In the genomic region with DNA sequence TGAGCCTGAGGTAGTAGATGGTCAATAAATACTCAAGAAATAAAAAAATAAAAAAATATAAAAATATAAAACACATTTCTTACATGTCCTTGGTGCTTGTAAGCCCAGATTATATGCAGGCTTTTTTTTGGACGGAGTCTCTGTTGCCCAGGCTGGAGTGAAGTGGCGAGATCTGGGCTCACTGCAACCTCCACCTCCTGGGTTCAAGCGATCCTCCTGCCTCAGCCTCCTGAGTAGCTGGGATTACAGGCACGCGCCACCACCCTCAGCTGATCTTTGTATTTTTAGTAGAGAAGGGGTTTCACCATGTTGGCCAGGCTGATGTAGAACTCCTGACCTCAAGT, we compare ENCODE assay signal across 8 cellular contexts. TPM values are rescaled to one million over a fixed set of nuclear protein-coding genes. Genes with fewer than 3 reads are reported as not detected.
DNase-seq lines count a peak whose midpoint lies in the region; ATAC-seq, FAIRE-seq and TF ChIP-seq lines count a peak whose summit lies in the region.
"Not testable (repeated sequence)": the region's sequence is repeated elsewhere in the genome, so short reads cannot be mapped to it uniquely, and the experiment has no call there.

No MANE protein-coding gene starts in this region.

- peaks cover 22% of the 10 kb centered on the region for H3K4me1 ChIP-seq in foreskin keratinocyte
- H3K4me1 ChIP-seq in sigmoid colon: peaks cover 0 to 39% (median 33%) of the 10 kb centered on the region in 4 donors
- H3K4me1 ChIP-seq in uterus: not testable (repeated sequence)

- peak overlapping the region; percentile 95 for H3K27ac ChIP-seq in foreskin keratinocyte
- peak overlapping the region; percentile 95 to 99 (median 98) for H3K27ac ChIP-seq in sigmoid colon
- H3K27ac ChIP-seq in uterus: peak overlapping the region; percentile 98 to 99

- intact Hi-C loops in sigmoid colon (cut with DNase I): loop anchor here (2.0 to 10.0 kb wide), 3 partner anchors 15 to 303 kb away; a partner anchor contains a TSS
- intact Hi-C loops in uterus (cut with DNase I; ENCODE audit: low total_unique reads): not testable (repeated sequence)

- CTCF ChIA-PET in activated CD8-positive, alpha-beta T cell treated with anti-CD3 and anti-CD28 coated beads, Interleukin-2, amount 10 ng/mL, durations not matched to agents 7 days and 5 days (lab: Charles Lee): interaction anchor here (0.8 to 8.2 kb wide), 11 partner anchors 8 to 182 kb away, joined by 3 to 189 read pairs (median 5); a partner anchor contains a TSS

- peak overlapping the region; percentile 99 for H3K4me3 Mint-ChIP-seq in activated CD8-positive, alpha-beta T cell treated with anti-CD3 and anti-CD28 coated beads, Interleukin-2, amount 10 ng/mL, durations not matched to agents 7 days and 5 days
- H3K4me3 Mint-ChIP-seq in mesothelial cell of epicardium: peak overlapping the region; percentile 98

- not testable (repeated sequence) for H3K9me3 Mint-ChIP-seq in activated CD8-positive, alpha-beta T cell treated with anti-CD3 and anti-CD28 coated beads, Interleukin-2, amount 10 ng/mL, durations not matched to agents 7 days and 5 days (ENCODE audit: insufficient read depth); mesothelial cell of epicardium

- H3K27ac Mint-ChIP-seq in activated CD8-positive, alpha-beta T cell treated with anti-CD3 and anti-CD28 coated beads, Interleukin-2, amount 10 ng/mL, durations not matched to agents 7 days and 5 days: peak overlapping the region; percentile 100
- peak overlapping the region; percentile 99 for H3K27ac Mint-ChIP-seq in mesothelial cell of epicardium

- 56 to 62% methylated on average over 5 of the region's 5 CpGs for WGBS in sigmoid colon, 2 donors

- peaks cover 71% of the 10 kb centered on the region for H3K4me1 Mint-ChIP-seq in activated CD8-positive, alpha-beta T cell treated with anti-CD3 and anti-CD28 coated beads, Interleukin-2, amount 10 ng/mL, durations not matched to agents 7 days and 5 days (ENCODE audit: low read depth)
- peaks cover 18% of the 10 kb centered on the region for H3K4me1 Mint-ChIP-seq in mesothelial cell of epicardium

- not testable (repeated sequence) for DNase-seq in GM12865 (ENCODE audit: low read depth); NB4 (ENCODE audit: low read depth); activated CD8-positive, alpha-beta T cell treated with anti-CD3 and anti-CD28 coated beads, Interleukin-2, amount 10 ng/mL, durations not matched to agents 7 days and 5 days; bronchial epithelial cell (ENCODE audit: low read depth); foreskin keratinocyte; mesothelial cell of epicardium (ENCODE audit: low spot score in 2 of 2, unreplicated experiment in 2 of 2); sigmoid colon; uterus

- not testable (repeated sequence) for ATAC-seq in activated CD8-positive, alpha-beta T cell treated with anti-CD3 and anti-CD28 coated beads, Interleukin-2, amount 10 ng/mL, durations not matched to agents 7 days and 5 days; foreskin keratinocyte

- peak overlapping the region; percentile 60 for H3K4me3 ChIP-seq in GM12865 (ENCODE audit: low read depth, low read length)
- H3K4me3 ChIP-seq in NB4 (ENCODE audit: low read depth, low read length): peak overlapping the region; percentile 79
- peak overlapping the region; percentile 57 for H3K4me3 ChIP-seq in bronchial epithelial cell (ENCODE audit: low read depth, low read length)
- H3K4me3 ChIP-seq in sigmoid colon: peak overlapping the region; percentile 53 to 90 (median 77)
- peak overlapping the region; percentile 75 to 98 for H3K4me3 ChIP-seq in uterus

- TF ChIP-seq EP300 in sigmoid colon (IDR thresholded peaks at IDR 0.05): not testable (repeated sequence)

- not testable (repeated sequence) for FAIRE-seq in bronchial epithelial cell (lab: Jason Lieb, UNC)

- TF ChIP-seq CTCF in GM12865 (IDR thresholded peaks at IDR 0.05; ENCODE audit: insufficient read depth, low read depth, low read length, missing control alignments); NB4 (IDR thresholded peaks at IDR 0.05; ENCODE audit: low read depth, low read length); bronchial epithelial cell (IDR thresholded peaks at IDR 0.05; ENCODE audit: insufficient read depth, low read length, severe bottlenecking); foreskin keratinocyte (conservative IDR thresholded peaks at IDR 0.05); mesothelial cell of epicardium (IDR thresholded peaks at IDR 0.05; ENCODE audit: unreplicated experiment); sigmoid colon (IDR thresholded peaks at IDR 0.05); uterus (IDR thresholded peaks at IDR 0.05): not testable (repeated sequence)

- not testable (repeated sequence) for TF ChIP-seq POLR2A in NB4 (IDR thresholded peaks at IDR 0.05; ENCODE audit: extremely low read depth, insufficient read length); sigmoid colon (IDR thresholded peaks at IDR 0.05); uterus (IDR thresholded peaks at IDR 0.05)

- H3K36me3 Mint-ChIP-seq in activated CD8-positive, alpha-beta T cell treated with anti-CD3 and anti-CD28 coated beads, Interleukin-2, amount 10 ng/mL, durations not matched to agents 7 days and 5 days (ENCODE audit: low read depth): peaks cover 39% of the 10 kb centered on the region
- not testable (repeated sequence) for H3K36me3 Mint-ChIP-seq in mesothelial cell of epicardium

- not testable (repeated sequence) for H3K27me3 Mint-ChIP-seq in activated CD8-positive, alpha-beta T cell treated with anti-CD3 and anti-CD28 coated beads, Interleukin-2, amount 10 ng/mL, durations not matched to agents 7 days and 5 days (ENCODE audit: low read depth); mesothelial cell of epicardium (ENCODE audit: low read depth)

- POLR2A ChIA-PET in activated CD8-positive, alpha-beta T cell treated with anti-CD3 and anti-CD28 coated beads, Interleukin-2, amount 10 ng/mL, durations not matched to agents 7 days and 5 days (lab: Charles Lee): interaction anchor here (0.8 to 21.4 kb wide), 14 partner anchors 9 to 191 kb away, joined by 3 to 2005 read pairs (median 8); a partner anchor contains a TSS

- not testable (repeated sequence) for H3K9me3 ChIP-seq in sigmoid colon, uterus

- not testable (repeated sequence) for H3K36me3 ChIP-seq in bronchial epithelial cell (ENCODE audit: control insufficient read depth, insufficient read depth, low read length); uterus
- peaks cover 0 to 11% (median 0%) of the 10 kb centered on the region in 4 donors for H3K36me3 ChIP-seq in sigmoid colon

- not testable (repeated sequence) for H3K27me3 ChIP-seq in bronchial epithelial cell (ENCODE audit: control insufficient read depth, insufficient read depth, low read length); foreskin keratinocyte; sigmoid colon; uterus

RNA-seq across cellular contexts. Expression of a gene that starts 8.1 kb away (rescaled TPM):
- total RNA-seq in activated CD8-positive, alpha-beta T cell treated with anti-CD3 and anti-CD28 coated beads, Interleukin-2, amount 10 ng/mL, durations not matched to agents 7 days and 5 days: 10 to 100 TPM; 53.0 to 59.5 TPM
- total RNA-seq in bronchial epithelial cell (7.1 and 7.8 TPM in 2 replicates), foreskin keratinocyte (10.2 and 11.9 TPM in 2 replicates), mesothelial cell of epicardium (16.2 to 19.6 TPM (median 17.5 TPM) in 3 replicates), sigmoid colon (10 to 100 TPM; 22.5 to 34.9 (median 29.5) TPM), uterus (10 to 100 TPM in 3 of 4 donors, 1 to 10 TPM in 1; 6.1 to 16.2 (median 15.4) TPM)
- polyA plus RNA-seq in foreskin keratinocyte (7.6 and 8.6 TPM in 2 replicates), sigmoid colon (10 to 100 TPM; 12.6 to 38.6 (median 17.1) TPM)

RNA-seq across cellular contexts. Expression of a gene that starts 16.9 kb away (rescaled TPM):
- 1,000 to 10,000 TPM; 6,300 to 6,473 TPM for total RNA-seq in activated CD8-positive, alpha-beta T cell treated with anti-CD3 and anti-CD28 coated beads, Interleukin-2, amount 10 ng/mL, durations not matched to agents 7 days and 5 days
- total RNA-seq in bronchial epithelial cell: 681 and 808 TPM in 2 replicates
- 1,130 and 1,370 TPM in 2 replicates for total RNA-seq in foreskin keratinocyte
- 1,521 and 1,612 TPM in 2 replicates for polyA plus RNA-seq in foreskin keratinocyte
- 237 to 256 TPM (median 240 TPM) in 3 replicates for total RNA-seq in mesothelial cell of epicardium
- total RNA-seq in sigmoid colon: 1,000 to 10,000 TPM; 1,906 to 2,799 (median 2,534) TPM
- polyA plus RNA-seq in sigmoid colon: 1,000 to 10,000 TPM; 3,109 to 8,584 (median 4,774) TPM
- total RNA-seq in uterus: 1,000 to 10,000 TPM; 1,923 to 3,458 (median 2,385) TPM

RNA-seq across cellular contexts. Expression of a gene that starts 17.1 kb away (rescaled TPM):
- total RNA-seq in activated CD8-positive, alpha-beta T cell treated with anti-CD3 and anti-CD28 coated beads, Interleukin-2, amount 10 ng/mL, durations not matched to agents 7 days and 5 days: 10 to 100 TPM; 27.4 to 29.6 TPM
- total RNA-seq in bronchial epithelial cell (0.13 TPM in 1 of 2 replicates, not detected in the other), foreskin keratinocyte (0.21 and 0.37 TPM in 2 replicates), mesothelial cell of epicardium (0.66 to 1.3 TPM (median 1.1 TPM) in 3 replicates), sigmoid colon (under 1 TPM in 3 of 4 donors, not detected in 1; 0.41 to 0.66 (median 0.55) TPM), uterus (1 to 10 TPM in 2 of 4 donors, under 1 TPM in 1, not detected in 1; 0.28 to 2.0 (median 2.0) TPM)
- polyA plus RNA-seq in foreskin keratinocyte (0.18 and 0.19 TPM in 2 replicates), sigmoid colon (1 to 10 TPM; 1.2 to 8.1 (median 1.2) TPM)

Comparison
In these comparisons a context has a peak if more than half of its experiments do, and no peak if none do; other contexts are left out.
1. RNA of a gene that starts 17.1 kb away (total RNA-seq): 27.4 to 29.6 TPM in activated CD8-positive, alpha-beta T cell treated with anti-CD3 and anti-CD28 coated beads, Interleukin-2, amount 10 ng/mL, durations not matched to agents 7 days and 5 days; 0.28 to 2.0 TPM in uterus, 0.66 to 1.3 TPM in mesothelial cell of epicardium, 0.41 to 0.66 TPM in sigmoid colon, 0.21 to 0.37 TPM in foreskin keratinocyte and 0.13 TPM in bronchial epithelial cell; every median in the first group is over 4 times any median in the second.
2. Peak in every context shown above with its lines, with median percentiles within 50 percentile points of each other: H3K4me3 ChIP-seq and H3K27ac ChIP-seq.